Comparison of ENCODE assay signal across 11 cellular contexts in the genomic region with DNA sequence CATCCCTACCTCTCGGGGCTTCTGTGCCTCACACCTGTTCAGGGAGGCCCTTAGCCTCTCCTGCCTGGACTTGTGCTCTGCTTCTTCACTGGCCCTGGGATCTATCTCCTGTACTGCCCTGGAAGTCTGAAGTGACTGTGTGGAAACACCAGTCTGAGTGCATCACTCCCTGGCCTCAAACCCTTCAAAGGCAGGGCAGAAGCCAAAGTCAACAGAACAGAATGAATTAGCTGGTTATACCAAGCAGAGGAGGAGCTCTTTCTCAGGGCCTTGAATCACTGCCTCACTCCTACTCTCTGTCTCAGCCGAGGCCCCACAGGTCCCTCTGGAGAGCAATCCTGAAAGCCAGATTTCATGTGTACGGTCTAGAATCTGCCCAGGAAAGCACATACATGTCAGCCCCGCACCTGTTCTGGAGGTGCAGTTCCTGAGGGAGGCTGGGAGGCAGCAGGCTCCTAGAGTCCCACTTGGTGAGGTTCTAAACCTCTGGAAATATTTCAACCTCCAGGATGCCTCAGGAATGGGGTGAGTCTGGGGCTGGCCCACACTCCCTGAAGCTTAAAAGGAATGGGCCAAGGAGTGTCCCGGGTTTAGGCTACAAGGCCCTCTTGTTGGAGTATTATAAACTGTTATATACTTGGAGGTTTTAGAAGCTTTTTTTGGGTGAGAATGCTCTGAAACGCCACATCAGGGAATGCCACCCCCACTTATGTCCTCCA.
DNase-seq lines count a peak whose midpoint lies in the region; ATAC-seq, FAIRE-seq and TF ChIP-seq lines count a peak whose summit lies in the region.
"Had no signal": no experiment of that assay in that cellular context is flagged by ENCODE, and none has a peak within 500 bp of the region (broad histone marks: within the 10 kb centered on the region; RNA-seq: fewer than 3 reads in every experiment).

No MANE protein-coding gene starts in this region.

- TF ChIP-seq POLR2A in esophagus squamous epithelium (IDR thresholded peaks at IDR 0.05) = no peak

- DNase-seq in GM03348 (ENCODE audit: low spot score) (peak; percentile 87), RCC 7860 (ENCODE audit: low spot score) (peak; percentile 58), glomerular visceral epithelial cell (ENCODE audit: extremely low spot score) (peak; percentile 35), renal cortical epithelial cell (ENCODE audit: low read depth) (peak; percentile 60), esophagus squamous epithelium (lab: John Stamatoyannopoulos, UW) (no peak), NCI-H2107 (lab: John Stamatoyannopoulos, UW) (no peak)
- DNase-seq in stimulated activated naive CD4-positive, alpha-beta T cell (lab: John Stamatoyannopoulos, UW) = no peak
- DNase-seq: DND-41; effector memory CD4-positive, alpha-beta T cell; NCI-H82 had no signal

- H3K27me3 ChIP-seq in esophagus squamous epithelium = no peaks in the 10 kb centered on the region

- WGBS in esophagus squamous epithelium, 2 donors = 63 to 69% methylated on average over 4 to 6 of the region's 6 CpGs

- FAIRE-seq in RCC 7860 (lab: Jason Lieb, UNC) = no peak

- H3K9me3 ChIP-seq in esophagus squamous epithelium = no peaks in the 10 kb centered on the region

- ATAC-seq in HG02759 (IDR thresholded peaks at IDR 0.05; ENCODE audit: unreplicated experiment) = no peak

- intact Hi-C loops in esophagus squamous epithelium (cut with DNase I) = no loop called here

- H3K4me1 ChIP-seq in esophagus squamous epithelium = peaks cover 3 to 24% (median 6%) of the 10 kb centered on the region in 3 donors

- no peak overlapping the region for H3K4me3 ChIP-seq in esophagus squamous epithelium

- no peaks in the 10 kb centered on the region for H3K36me3 ChIP-seq in esophagus squamous epithelium

- no peak overlapping the region for H3K27ac ChIP-seq in esophagus squamous epithelium

- TF ChIP-seq CTCF in esophagus squamous epithelium (IDR thresholded peaks at IDR 0.05) = no peak

Comparison
In these comparisons a context has a peak if more than half of its experiments do, and no peak if none do; other contexts are left out.
1. DNase-seq: peak in GM03348 (single experiment), RCC 7860 (single experiment), glomerular visceral epithelial cell (single experiment) and renal cortical epithelial cell (single experiment); none in esophagus squamous epithelium (single experiment), stimulated activated naive CD4-positive, alpha-beta T cell (0 of 6) and NCI-H2107 (single experiment).